ENCODE assay signal across 14 cellular contexts in genomic region chr9:82419827-82420486, GRCh38.
DNase-seq lines count a peak whose midpoint lies in the region; ATAC-seq and TF ChIP-seq lines count a peak whose summit lies in the region.
"Had no signal": no experiment of that assay in that cellular context is flagged by ENCODE, and none has a peak within 500 bp of the region (broad histone marks: within the 10 kb centered on the region; RNA-seq: fewer than 3 reads in every experiment).

No MANE protein-coding gene starts in this region.

- intact Hi-C loops in colonic mucosa (cut with DNase I) (no loop called here), mucosa of descending colon (cut with DNase I, micrococcal nuclease) (no loop called here)

- TF ChIP-seq CTCF in Loucy (conservative IDR thresholded peaks at IDR 0.05; ENCODE audit: low read length): no peak
- TF ChIP-seq CTCF in colonic mucosa (IDR thresholded peaks at IDR 0.05): no peak
- TF ChIP-seq CTCF in mucosa of descending colon (IDR thresholded peaks at IDR 0.05): no peak

- no peaks in the 10 kb centered on the region for H3K9me2 ChIP-seq in Loucy (replicated peaks; ENCODE audit: low read depth, low read length)

- no peaks in the 10 kb centered on the region for H3K36me3 ChIP-seq in Loucy (ENCODE audit: insufficient read depth, low read length)
- H3K36me3 ChIP-seq in colonic mucosa: no peaks in the 10 kb centered on the region
- no peaks in the 10 kb centered on the region for H3K36me3 ChIP-seq in mucosa of descending colon (ENCODE audit: low read depth)
- H3K36me3 ChIP-seq: BE2C, HAP-1 had no signal

- H3K4me1 ChIP-seq in Loucy (ENCODE audit: insufficient read depth, low read length, poor library complexity, severe bottlenecking) (peaks cover 22% of the 10 kb centered on the region), colonic mucosa (peaks cover 20% of the 10 kb centered on the region), mucosa of descending colon (ENCODE audit: low read depth) (peaks cover 31% of the 10 kb centered on the region)
- H3K4me1 ChIP-seq: BE2C, HAP-1 had no signal

- H3K9ac ChIP-seq in Loucy (ENCODE audit: low read depth, low read length, poor library complexity, severe bottlenecking) (no peak overlapping the region), colonic mucosa (ENCODE audit: low read depth in 2 of 2, low read length in 2 of 2) (no peak overlapping the region)
- H3K9ac ChIP-seq: GM23248 had no signal

- DNase-seq in colonic mucosa (peak; percentile 56), mucosa of descending colon (peak in 1 of 3 donors; percentile 65), NCI-H2107 (lab: John Stamatoyannopoulos, UW) (no peak), retina (no peak), NCI-H1694 treated with DMSO at 0.1 percent for 48 hours (lab: John Stamatoyannopoulos, UW) (no peak)
- DNase-seq: BE2C; C1 segment of cervical spinal cord; CD4-positive, CD25-positive, alpha-beta regulatory T cell; CD8-positive, alpha-beta memory T cell; COR-L47; GM23248 had no signal

- H3F3A ChIP-seq in Loucy (ENCODE audit: low read depth): peaks cover 8% of the 10 kb centered on the region

- H3K4me2 ChIP-seq in Loucy (ENCODE audit: low read depth, low read length, poor library complexity, severe bottlenecking): peak overlapping the region; percentile 20

- no peaks in the 10 kb centered on the region for H3K79me2 ChIP-seq in Loucy (ENCODE audit: insufficient read depth, low read length)

- no peaks in the 10 kb centered on the region for H4K20me1 ChIP-seq in Loucy (ENCODE audit: insufficient read depth, low read length, poor library complexity, severe bottlenecking)

- H3K27me3 ChIP-seq in Loucy (ENCODE audit: insufficient read depth, low read length, poor library complexity, severe bottlenecking) (no peaks in the 10 kb centered on the region), colonic mucosa (no peaks in the 10 kb centered on the region)
- H3K27me3 ChIP-seq: BE2C had no signal

- ATAC-seq in mucosa of descending colon: peak; percentile 85
- ATAC-seq: HepG2 had no signal

- H3K9me3 ChIP-seq in Loucy (ENCODE audit: insufficient read depth, low read depth, low read length): 0 out of 2 replicates have a peak, but pooled peaks cover 6% of the 10 kb centered on the region
- H3K9me3 ChIP-seq in colonic mucosa: no peaks in the 10 kb centered on the region
- H3K9me3 ChIP-seq in mucosa of descending colon: no peaks in the 10 kb centered on the region
- H3K9me3 ChIP-seq: BE2C, HAP-1 had no signal

- no peak overlapping the region for H3K27ac ChIP-seq in colonic mucosa
- H3K27ac ChIP-seq: GM23248 had no signal

- H3K4me3 ChIP-seq in Loucy (ENCODE audit: low read length, poor library complexity, severe bottlenecking) (no peak overlapping the region), colonic mucosa (no peak overlapping the region), mucosa of descending colon (no peak overlapping the region)
- H3K4me3 ChIP-seq: GM23248, HAP-1 had no signal

- H2AFZ ChIP-seq in Loucy (ENCODE audit: low read length): no peak overlapping the region
- H2AFZ ChIP-seq: GM23248 had no signal
